Comparison of ENCODE assay signal across 36 cellular contexts in genomic region chrX:130652824-130653578, GRCh38.
"Had no signal": no experiment of that assay in that cellular context is flagged by ENCODE, and none has a peak within 500 bp of the region (broad histone marks: within the 10 kb centered on the region; RNA-seq: fewer than 3 reads in every experiment).

No MANE protein-coding gene starts in this region.

- H3K9me3 ChIP-seq: adrenal gland had no signal

- H3K27me3 ChIP-seq: adrenal gland, cardiac muscle cell had no signal

- H3K4me3 Mint-ChIP-seq: activated B cell treated with CpG ODN at 0.5 μM for 24 hours; activated CD4-positive, alpha-beta memory T cell treated with anti-CD3 and anti-CD28 coated beads for 36 hours; activated CD4-positive, alpha-beta T cell treated with anti-CD3 and anti-CD28 coated beads, Interleukin-2, amount 10 ng/mL, durations not matched to agents 24 days and 14 days; activated CD8-positive, alpha-beta T cell treated with anti-CD3 and anti-CD28 coated beads for 36 hours; activated naive CD4-positive, alpha-beta T cell treated with anti-CD3 and anti-CD28 coated beads for 36 hours; activated naive CD8-positive, alpha-beta T cell treated with anti-CD3 and anti-CD28 coated beads for 36 hours; activated T-cell treated with anti-CD3 and anti-CD28 coated beads, Interleukin-2, amount 50 U/mL, for 4 hours; activated T-cell treated with anti-CD3 and anti-CD28 coated beads, Interleukin-2, amount 50 U/mL, for 72 hours; activated T-helper 1 cell treated with anti-CD3 and anti-CD28 coated beads, Interleukin-12 subunit alpha, Interleukin-12 subunit beta, Interleukin-2, Interleukin-4 antibody, amounts not matched to agents 30 ng/mL and 10 ng/mL and 1 ng/mL, durations not matched to agents 14 hours and 24 hours and 36 hours; activated T-helper 17 cell treated with anti-CD3 and anti-CD28 coated beads, Interleukin-2, amount 50 U/mL, for 72 hours; brain; central memory CD8-positive, alpha-beta T cell; T-helper 2 cell treated with Interferon-gamma antibody and Interleukin-4, amounts not matched to agents 5 μg/mL and 100 μg/mL, for 36 hours had no signal

- H3K4me3 ChIP-seq: adrenal gland, cardiac muscle cell had no signal

- H3K4me1 Mint-ChIP-seq: activated B cell treated with CpG ODN at 0.5 μM for 24 hours; activated CD4-positive, alpha-beta T cell treated with anti-CD3 and anti-CD28 coated beads, Interleukin-2, amount 10 ng/mL, durations not matched to agents 24 days and 14 days; activated naive CD8-positive, alpha-beta T cell treated with anti-CD3 and anti-CD28 coated beads for 36 hours; activated T-helper 17 cell treated with anti-CD3 and anti-CD28 coated beads, Interleukin-2, amount 50 U/mL, for 72 hours; central memory CD8-positive, alpha-beta T cell had no signal

- FAIRE-seq: bronchial epithelial cell, TTC549 had no signal

- H3K27me3 Mint-ChIP-seq: activated B cell treated with CpG ODN at 0.5 μM for 24 hours; activated CD4-positive, alpha-beta memory T cell treated with anti-CD3 and anti-CD28 coated beads for 36 hours; activated CD4-positive, alpha-beta T cell treated with anti-CD3 and anti-CD28 coated beads, Interleukin-2, amount 10 ng/mL, durations not matched to agents 24 days and 14 days; activated CD8-positive, alpha-beta T cell treated with anti-CD3 and anti-CD28 coated beads for 36 hours; activated naive CD8-positive, alpha-beta T cell treated with anti-CD3 and anti-CD28 coated beads for 36 hours; activated T-helper 17 cell treated with anti-CD3 and anti-CD28 coated beads, Interleukin-2, amount 50 U/mL, for 72 hours; brain; central memory CD8-positive, alpha-beta T cell had no signal

- H3K36me3 ChIP-seq: adrenal gland had no signal

- H3K4me1 ChIP-seq: adrenal gland had no signal

- DNase-seq: activated B cell treated with CpG ODN at 0.5 μM for 24 hours; activated CD4-positive, alpha-beta memory T cell treated with anti-CD3 and anti-CD28 coated beads for 36 hours; activated CD4-positive, alpha-beta T cell treated with anti-CD3 and anti-CD28 coated beads for 4 hours; activated CD4-positive, alpha-beta T cell treated with anti-CD3 and anti-CD28 coated beads, Interleukin-2, amount 10 ng/mL, durations not matched to agents 24 days and 14 days; activated CD4-positive, alpha-beta T cell treated with anti-CD3 and anti-CD28 coated beads, Interleukin-2, amount 50 U/mL, for 1 hour; activated CD4-positive, alpha-beta T cell treated with anti-CD3 and anti-CD28 coated beads, Interleukin-2, amount 50 U/mL, for 4 hours; activated CD4-positive, CD25-positive, alpha-beta regulatory T cell treated with anti-CD3 and anti-CD28 coated beads, Interleukin-2, amount 50 U/mL, for 72 hours; activated CD8-positive, alpha-beta memory T cell treated with anti-CD3 and anti-CD28 coated beads, Interleukin-2, amount 50 U/mL, for 4 hours; activated CD8-positive, alpha-beta T cell treated with anti-CD3 and anti-CD28 coated beads for 36 hours; activated effector memory CD4-positive, alpha-beta T cell treated with anti-CD3 and anti-CD28 coated beads, Interleukin-2, amount 50 U/mL, for 16 hours; activated gamma-delta T cell treated with Interleukin-2 at 50 U/mL for 16 hours; activated naive CD4-positive, alpha-beta T cell; activated naive CD4-positive, alpha-beta T cell treated with anti-CD3 and anti-CD28 coated beads for 36 hours; activated naive CD4-positive, alpha-beta T cell treated with anti-CD3 and anti-CD28 coated beads, Interleukin-2, amount 50 U/mL, for 16 hours; activated naive CD8-positive, alpha-beta T cell treated with anti-CD3 and anti-CD28 coated beads for 36 hours; activated T-cell treated with anti-CD3 and anti-CD28 coated beads for 4 hours; activated T-cell treated with anti-CD3 and anti-CD28 coated beads, Interleukin-2, amount 50 U/mL, for 1 hour; activated T-cell treated with anti-CD3 and anti-CD28 coated beads, Interleukin-2, amount 50 U/mL, for 4 hours; activated T-cell treated with anti-CD3 and anti-CD28 coated beads, Interleukin-2, amount 50 U/mL, for 72 hours; adrenal gland; amniotic stem cell; aorta; caudate nucleus; cerebellar nuclear complex; T-helper 2 cell; T-helper 9 cell had no signal

- H3K27ac Mint-ChIP-seq: activated B cell treated with CpG ODN at 0.5 μM for 24 hours; activated CD4-positive, alpha-beta memory T cell treated with anti-CD3 and anti-CD28 coated beads for 36 hours; activated CD4-positive, alpha-beta T cell treated with anti-CD3 and anti-CD28 coated beads, Interleukin-2, amount 10 ng/mL, durations not matched to agents 24 days and 14 days; activated CD8-positive, alpha-beta T cell treated with anti-CD3 and anti-CD28 coated beads for 36 hours; activated naive CD4-positive, alpha-beta T cell treated with anti-CD3 and anti-CD28 coated beads for 36 hours; activated naive CD4-positive, alpha-beta T cell treated with anti-CD3 and anti-CD28 coated beads, Interleukin-2, amount 50 U/mL, for 72 hours; activated naive CD8-positive, alpha-beta T cell treated with anti-CD3 and anti-CD28 coated beads for 36 hours; activated T-cell treated with anti-CD3 and anti-CD28 coated beads, Interleukin-2, amount 50 U/mL, for 72 hours; activated T-helper 1 cell treated with anti-CD3 and anti-CD28 coated beads, Interleukin-12 subunit alpha, Interleukin-12 subunit beta, Interleukin-2, Interleukin-4 antibody, amounts not matched to agents 30 ng/mL and 10 ng/mL and 1 ng/mL, durations not matched to agents 14 hours and 24 hours and 36 hours; activated T-helper 17 cell treated with anti-CD3 and anti-CD28 coated beads, Interleukin-2, amount 50 U/mL, for 72 hours; brain; T-helper 2 cell treated with Interferon-gamma antibody and Interleukin-4, amounts not matched to agents 5 μg/mL and 100 μg/mL, for 36 hours had no signal

- ATAC-seq: activated CD8-positive, alpha-beta T cell treated with anti-CD3 and anti-CD28 coated beads for 36 hours; activated naive CD4-positive, alpha-beta T cell treated with anti-CD3 and anti-CD28 coated beads, Interleukin-2, amount 50 U/mL, for 72 hours; activated T-cell treated with anti-CD3 and anti-CD28 coated beads, Interleukin-2, amount 50 U/mL, for 4 hours; activated T-cell treated with anti-CD3 and anti-CD28 coated beads, Interleukin-2, amount 50 U/mL, for 72 hours; activated T-helper 17 cell treated with anti-CD3 and anti-CD28 coated beads, Interleukin-2, amount 50 U/mL, for 72 hours had no signal

- H3K27ac ChIP-seq: adrenal gland, cardiac muscle cell, VCaP had no signal

- H3K9me3 Mint-ChIP-seq: activated B cell treated with CpG ODN at 0.5 μM for 24 hours; activated CD4-positive, alpha-beta memory T cell treated with anti-CD3 and anti-CD28 coated beads for 36 hours; activated CD4-positive, alpha-beta T cell treated with anti-CD3 and anti-CD28 coated beads, Interleukin-2, amount 10 ng/mL, durations not matched to agents 24 days and 14 days; activated CD8-positive, alpha-beta T cell treated with anti-CD3 and anti-CD28 coated beads for 36 hours; activated naive CD4-positive, alpha-beta T cell treated with anti-CD3 and anti-CD28 coated beads for 36 hours; activated naive CD4-positive, alpha-beta T cell treated with anti-CD3 and anti-CD28 coated beads, Interleukin-2, amount 50 U/mL, for 72 hours; activated naive CD8-positive, alpha-beta T cell treated with anti-CD3 and anti-CD28 coated beads for 36 hours; activated T-cell treated with anti-CD3 and anti-CD28 coated beads, Interleukin-2, amount 50 U/mL, for 4 hours; activated T-helper 1 cell treated with anti-CD3 and anti-CD28 coated beads, Interleukin-12 subunit alpha, Interleukin-12 subunit beta, Interleukin-2, Interleukin-4 antibody, amounts not matched to agents 30 ng/mL and 10 ng/mL and 1 ng/mL, durations not matched to agents 14 hours and 24 hours and 36 hours; activated T-helper 17 cell treated with anti-CD3 and anti-CD28 coated beads, Interleukin-2, amount 50 U/mL, for 72 hours; central memory CD8-positive, alpha-beta T cell; T-helper 2 cell treated with Interferon-gamma antibody and Interleukin-4, amounts not matched to agents 5 μg/mL and 100 μg/mL, for 36 hours had no signal
